Comparison of ENCODE assay signal across 19 cellular contexts in genomic region chr13:111514646-111515617, GRCh38.
A peak's percentile ranks its signal among the peaks of the same experiment; 100 is the strongest.
DNase-seq lines count a peak whose midpoint lies in the region; ATAC-seq and TF ChIP-seq lines count a peak whose summit lies in the region.
"Had no signal": no experiment of that assay in that cellular context is flagged by ENCODE, and none has a peak within 500 bp of the region (broad histone marks: within the 10 kb centered on the region; RNA-seq: fewer than 3 reads in every experiment).

No MANE protein-coding gene starts in this region.

- H3K27me3 Mint-ChIP-seq in nephron progenitor cell (ENCODE audit: low read depth, poor library complexity): peaks cover 23% of the 10 kb centered on the region
- peaks cover 13% of the 10 kb centered on the region for H3K27me3 Mint-ChIP-seq in stimulated activated naive CD8-positive, alpha-beta T cell treated with anti-CD3 and anti-CD28 coated beads, Interleukin-15, amount 100 ng/mL, for 72 hours

- no peaks in the 10 kb centered on the region for H3K4me1 ChIP-seq in spleen
- H3K4me1 ChIP-seq: SJCRH30 had no signal

- no peak for TF ChIP-seq POLR2A in spleen (IDR thresholded peaks at IDR 0.05)

- H3K4me1 Mint-ChIP-seq in nephron progenitor cell: peaks cover 34% of the 10 kb centered on the region
- no peaks in the 10 kb centered on the region for H3K4me1 Mint-ChIP-seq in stimulated activated naive CD8-positive, alpha-beta T cell treated with anti-CD3 and anti-CD28 coated beads, Interleukin-15, amount 100 ng/mL, for 72 hours

- H3K27ac Mint-ChIP-seq in nephron progenitor cell: peak overlapping the region; percentile 50
- H3K27ac Mint-ChIP-seq in stimulated activated naive CD8-positive, alpha-beta T cell treated with anti-CD3 and anti-CD28 coated beads, Interleukin-15, amount 100 ng/mL, for 72 hours: peak overlapping the region in 1 of 2 donors; percentile 23

- no peak overlapping the region for H3K4me3 Mint-ChIP-seq in nephron progenitor cell
- no peak overlapping the region for H3K4me3 Mint-ChIP-seq in stimulated activated naive CD8-positive, alpha-beta T cell treated with anti-CD3 and anti-CD28 coated beads, Interleukin-15, amount 100 ng/mL, for 72 hours
- H3K4me3 Mint-ChIP-seq: CD4-positive, alpha-beta memory T cell had no signal

- no peak overlapping the region for H3K27ac ChIP-seq in coronary artery
- no peak overlapping the region for H3K27ac ChIP-seq in spleen
- H3K27ac ChIP-seq: SJCRH30 had no signal

- no peak for TF ChIP-seq CTCF in coronary artery (IDR thresholded peaks at IDR 0.05)
- TF ChIP-seq CTCF in nephron progenitor cell (IDR thresholded peaks at IDR 0.05): no peak
- TF ChIP-seq CTCF in spleen (IDR thresholded peaks at IDR 0.05 in 8 of 11, conservative IDR thresholded peaks at IDR 0.05 in 3 of 11): no peak

- no peaks in the 10 kb centered on the region for H3K9me3 Mint-ChIP-seq in nephron progenitor cell
- H3K9me3 Mint-ChIP-seq in stimulated activated naive CD8-positive, alpha-beta T cell treated with anti-CD3 and anti-CD28 coated beads, Interleukin-15, amount 100 ng/mL, for 72 hours: no peaks in the 10 kb centered on the region

- intact Hi-C loops in spleen (cut with DNase I; ENCODE audit: low total_unique reads): no loop called here

- no peaks in the 10 kb centered on the region for H3K36me3 ChIP-seq in H7 (replicated peaks; ENCODE audit: control insufficient read depth, insufficient read depth, low read length)
- no peaks in the 10 kb centered on the region for H3K36me3 ChIP-seq in spleen
- H3K36me3 ChIP-seq: SJCRH30 had no signal

- H3K27me3 ChIP-seq in H7 (ENCODE audit: control insufficient read depth, insufficient read depth, low read length) (no peaks in the 10 kb centered on the region), spleen (replicated peaks in 1 of 7) (peaks cover 0 to 56% (median 10%) of the 10 kb centered on the region in 7 donors)
- H3K27me3 ChIP-seq: SJCRH30 had no signal

- H3K4me3 ChIP-seq in H7 (ENCODE audit: insufficient read depth, low read depth, low read length) (no peak overlapping the region), coronary artery (no peak overlapping the region), spleen (no peak overlapping the region)
- H3K4me3 ChIP-seq: SJCRH30 had no signal

- no peaks in the 10 kb centered on the region for H3K9me3 ChIP-seq in spleen
- H3K9me3 ChIP-seq: SJCRH30 had no signal

- no peaks in the 10 kb centered on the region for H3K36me3 Mint-ChIP-seq in nephron progenitor cell (ENCODE audit: low read depth)
- H3K36me3 Mint-ChIP-seq: CD4-positive, alpha-beta memory T cell had no signal

- WGBS in spleen, 5 donors: 63 to 72% (median 66%) methylated on average over 18 to 25 of the region's 25 CpGs

- DNase-seq in H7 (peak; percentile 32), coronary artery (ENCODE audit: low spot score) (peak; percentile 28), nephron progenitor cell (no peak), spleen (peak; percentile 53), NCI-H2171 treated with DMSO at 0.1 percent for 48 hours (lab: John Stamatoyannopoulos, UW) (no peak)
- DNase-seq in stimulated activated naive CD8-positive, alpha-beta T cell treated with anti-CD3 and anti-CD28 coated beads, Interleukin-15, amount 100 ng/mL, for 72 hours: no peak
- DNase-seq: CD4-positive, alpha-beta memory T cell; DND-41; GOT3; Karpas-422; MV-4-11; NCI-H1694; NCI-H2081; NCI-H2171; NCI-H524 treated with DMSO at 0.1 percent for 48 hours; NCI-H82; SJCRH30 had no signal

- no peak for ATAC-seq in stimulated activated naive CD8-positive, alpha-beta T cell treated with anti-CD3 and anti-CD28 coated beads, Interleukin-15, amount 100 ng/mL, for 72 hours
- no peak for ATAC-seq in GM21526 (IDR thresholded peaks at IDR 0.05; ENCODE audit: low FRiP score, unreplicated experiment)
- ATAC-seq: Panc1 had no signal

Comparison
In these comparisons a context has a peak if more than half of its experiments do, and no peak if none do; other contexts are left out.
1. DNase-seq: peak in H7 (single experiment), coronary artery (single experiment) and spleen (single experiment); none in nephron progenitor cell (single experiment), NCI-H2171 treated with DMSO at 0.1 percent for 48 hours (single experiment) and stimulated activated naive CD8-positive, alpha-beta T cell treated with anti-CD3 and anti-CD28 coated beads, Interleukin-15, amount 100 ng/mL, for 72 hours (0 of 2).